Comparison of ENCODE assay signal across 1 cellular context in genomic region chr3:42045719-42046243, GRCh38.
TF ChIP-seq lines count a peak whose summit lies in the region.

No MANE protein-coding gene starts in this region.

TF ChIP-seq in HCT116, 20 proteins besides CTCF, POLR2A, EP300 and RAD21 (continued from another document):
- TF ChIP-seq ZBTB33 (IDR thresholded peaks at IDR 0.05; ENCODE audit: extremely low read depth, insufficient replicate concordance, low read length) (no peak), ZFX (IDR thresholded peaks at IDR 0.05) (no peak), ATF3 (IDR thresholded peaks at IDR 0.05) (no peak), CBX3 (IDR thresholded peaks at IDR 0.05; ENCODE audit: low read depth) (no peak), EZH2phosphoT487 (IDR thresholded peaks at IDR 0.05; ENCODE audit: borderline replicate concordance) (no peak), JUND (IDR thresholded peaks at IDR 0.05) (no peak)
